1 cellular context compared by ENCODE assay signal in the genomic region with DNA sequence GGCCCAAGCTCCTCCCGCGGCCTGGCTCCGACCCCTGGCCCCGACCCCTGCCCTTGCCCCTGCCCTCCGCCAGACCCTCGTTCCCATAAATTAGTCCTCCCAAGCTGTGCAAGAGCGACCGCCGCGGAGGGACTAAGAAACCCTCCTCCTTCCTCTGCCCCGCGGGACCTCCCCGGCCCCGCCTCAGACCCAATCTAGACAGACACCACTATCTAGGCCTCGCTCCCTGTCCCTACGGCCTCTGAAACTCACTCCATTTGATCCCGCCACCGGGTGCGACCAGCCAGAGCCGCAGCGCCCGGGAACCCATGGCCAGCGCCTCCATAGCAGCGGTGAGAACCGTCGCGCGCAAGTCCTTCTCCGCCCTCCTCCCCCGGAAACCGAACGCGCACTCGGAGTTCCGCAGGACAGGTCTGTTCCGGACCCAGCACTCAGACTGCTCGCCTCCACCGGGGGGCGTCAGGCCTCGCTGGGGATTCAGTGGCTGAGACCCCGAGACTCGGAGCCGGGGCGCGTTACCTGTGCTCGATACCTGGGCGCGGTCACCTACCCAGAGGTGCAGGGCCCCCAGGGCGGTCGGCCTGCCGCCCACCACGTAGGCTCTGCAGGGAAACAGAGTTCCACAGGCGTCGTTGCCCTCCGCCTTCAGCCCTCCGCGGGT.
A peak's percentile ranks its signal among the peaks of the same experiment; 100 is the strongest.
TF ChIP-seq lines count a peak whose summit lies in the region.

A gene (minus strand): TSS at position 331 of the 661 bp plus-strand sequence. CDS start 6 bp downstream, at position 325.

TF ChIP-seq in WTC11, 78 proteins besides CTCF, POLR2A, EP300 and RAD21 (continued from another document and continues in another):
- TF ChIP-seq, protein P1, sequence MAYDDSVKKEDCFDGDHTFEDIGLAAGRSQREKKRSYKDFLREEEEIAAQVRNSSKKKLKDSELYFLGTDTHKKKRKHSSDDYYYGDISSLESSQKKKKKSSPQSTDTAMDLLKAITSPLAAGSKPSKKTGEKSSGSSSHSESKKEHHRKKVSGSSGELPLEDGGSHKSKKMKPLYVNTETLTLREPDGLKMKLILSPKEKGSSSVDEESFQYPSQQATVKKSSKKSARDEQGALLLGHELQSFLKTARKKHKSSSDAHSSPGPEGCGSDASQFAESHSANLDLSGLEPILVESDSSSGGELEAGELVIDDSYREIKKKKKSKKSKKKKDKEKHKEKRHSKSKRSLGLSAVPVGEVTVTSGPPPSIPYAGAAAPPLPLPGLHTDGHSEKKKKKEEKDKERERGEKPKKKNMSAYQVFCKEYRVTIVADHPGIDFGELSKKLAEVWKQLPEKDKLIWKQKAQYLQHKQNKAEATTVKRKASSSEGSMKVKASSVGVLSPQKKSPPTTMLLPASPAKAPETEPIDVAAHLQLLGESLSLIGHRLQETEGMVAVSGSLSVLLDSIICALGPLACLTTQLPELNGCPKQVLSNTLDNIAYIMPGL (CRISPR knock-in tag; IDR thresholded peaks at IDR 0.05), result peak; percentile 98
- TF ChIP-seq ZNF317 (CRISPR knock-in tag; IDR thresholded peaks at IDR 0.05; ENCODE audit: borderline replicate concordance, low read depth), result no peak
- TF ChIP-seq FOXP1 (CRISPR knock-in tag; IDR thresholded peaks at IDR 0.05; ENCODE audit: borderline replicate concordance), result peak; percentile 93
- TF ChIP-seq, protein P2, sequence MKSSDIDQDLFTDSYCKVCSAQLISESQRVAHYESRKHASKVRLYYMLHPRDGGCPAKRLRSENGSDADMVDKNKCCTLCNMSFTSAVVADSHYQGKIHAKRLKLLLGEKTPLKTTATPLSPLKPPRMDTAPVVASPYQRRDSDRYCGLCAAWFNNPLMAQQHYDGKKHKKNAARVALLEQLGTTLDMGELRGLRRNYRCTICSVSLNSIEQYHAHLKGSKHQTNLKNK (CRISPR knock-in tag; IDR thresholded peaks at IDR 0.05), result no peak
- TF ChIP-seq FOXJ3 (CRISPR knock-in tag; IDR thresholded peaks at IDR 0.05; ENCODE audit: borderline replicate concordance), result no peak
- peak; percentile 95 for TF ChIP-seq FOXK1 (CRISPR knock-in tag; IDR thresholded peaks at IDR 0.05)
- TF ChIP-seq PRRX2 (CRISPR knock-in tag; IDR thresholded peaks at IDR 0.05), result no peak
- TF ChIP-seq GABPB1 (CRISPR knock-in tag; IDR thresholded peaks at IDR 0.05), result peak; percentile 85
- TF ChIP-seq, protein P3, sequence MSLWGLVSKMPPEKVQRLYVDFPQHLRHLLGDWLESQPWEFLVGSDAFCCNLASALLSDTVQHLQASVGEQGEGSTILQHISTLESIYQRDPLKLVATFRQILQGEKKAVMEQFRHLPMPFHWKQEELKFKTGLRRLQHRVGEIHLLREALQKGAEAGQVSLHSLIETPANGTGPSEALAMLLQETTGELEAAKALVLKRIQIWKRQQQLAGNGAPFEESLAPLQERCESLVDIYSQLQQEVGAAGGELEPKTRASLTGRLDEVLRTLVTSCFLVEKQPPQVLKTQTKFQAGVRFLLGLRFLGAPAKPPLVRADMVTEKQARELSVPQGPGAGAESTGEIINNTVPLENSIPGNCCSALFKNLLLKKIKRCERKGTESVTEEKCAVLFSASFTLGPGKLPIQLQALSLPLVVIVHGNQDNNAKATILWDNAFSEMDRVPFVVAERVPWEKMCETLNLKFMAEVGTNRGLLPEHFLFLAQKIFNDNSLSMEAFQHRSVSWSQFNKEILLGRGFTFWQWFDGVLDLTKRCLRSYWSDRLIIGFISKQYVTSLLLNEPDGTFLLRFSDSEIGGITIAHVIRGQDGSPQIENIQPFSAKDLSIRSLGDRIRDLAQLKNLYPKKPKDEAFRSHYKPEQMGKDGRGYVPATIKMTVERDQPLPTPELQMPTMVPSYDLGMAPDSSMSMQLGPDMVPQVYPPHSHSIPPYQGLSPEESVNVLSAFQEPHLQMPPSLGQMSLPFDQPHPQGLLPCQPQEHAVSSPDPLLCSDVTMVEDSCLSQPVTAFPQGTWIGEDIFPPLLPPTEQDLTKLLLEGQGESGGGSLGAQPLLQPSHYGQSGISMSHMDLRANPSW (CRISPR knock-in tag; conservative IDR thresholded peaks at IDR 0.05; ENCODE audit: low read depth), result no peak
- TF ChIP-seq ZNF396 (CRISPR knock-in tag; IDR thresholded peaks at IDR 0.05; ENCODE audit: borderline replicate concordance), result no peak
- TF ChIP-seq, protein P4, sequence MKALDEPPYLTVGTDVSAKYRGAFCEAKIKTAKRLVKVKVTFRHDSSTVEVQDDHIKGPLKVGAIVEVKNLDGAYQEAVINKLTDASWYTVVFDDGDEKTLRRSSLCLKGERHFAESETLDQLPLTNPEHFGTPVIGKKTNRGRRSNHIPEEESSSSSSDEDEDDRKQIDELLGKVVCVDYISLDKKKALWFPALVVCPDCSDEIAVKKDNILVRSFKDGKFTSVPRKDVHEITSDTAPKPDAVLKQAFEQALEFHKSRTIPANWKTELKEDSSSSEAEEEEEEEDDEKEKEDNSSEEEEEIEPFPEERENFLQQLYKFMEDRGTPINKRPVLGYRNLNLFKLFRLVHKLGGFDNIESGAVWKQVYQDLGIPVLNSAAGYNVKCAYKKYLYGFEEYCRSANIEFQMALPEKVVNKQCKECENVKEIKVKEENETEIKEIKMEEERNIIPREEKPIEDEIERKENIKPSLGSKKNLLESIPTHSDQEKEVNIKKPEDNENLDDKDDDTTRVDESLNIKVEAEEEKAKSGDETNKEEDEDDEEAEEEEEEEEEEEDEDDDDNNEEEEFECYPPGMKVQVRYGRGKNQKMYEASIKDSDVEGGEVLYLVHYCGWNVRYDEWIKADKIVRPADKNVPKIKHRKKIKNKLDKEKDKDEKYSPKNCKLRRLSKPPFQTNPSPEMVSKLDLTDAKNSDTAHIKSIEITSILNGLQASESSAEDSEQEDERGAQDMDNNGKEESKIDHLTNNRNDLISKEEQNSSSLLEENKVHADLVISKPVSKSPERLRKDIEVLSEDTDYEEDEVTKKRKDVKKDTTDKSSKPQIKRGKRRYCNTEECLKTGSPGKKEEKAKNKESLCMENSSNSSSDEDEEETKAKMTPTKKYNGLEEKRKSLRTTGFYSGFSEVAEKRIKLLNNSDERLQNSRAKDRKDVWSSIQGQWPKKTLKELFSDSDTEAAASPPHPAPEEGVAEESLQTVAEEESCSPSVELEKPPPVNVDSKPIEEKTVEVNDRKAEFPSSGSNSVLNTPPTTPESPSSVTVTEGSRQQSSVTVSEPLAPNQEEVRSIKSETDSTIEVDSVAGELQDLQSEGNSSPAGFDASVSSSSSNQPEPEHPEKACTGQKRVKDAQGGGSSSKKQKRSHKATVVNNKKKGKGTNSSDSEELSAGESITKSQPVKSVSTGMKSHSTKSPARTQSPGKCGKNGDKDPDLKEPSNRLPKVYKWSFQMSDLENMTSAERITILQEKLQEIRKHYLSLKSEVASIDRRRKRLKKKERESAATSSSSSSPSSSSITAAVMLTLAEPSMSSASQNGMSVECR (CRISPR knock-in tag; IDR thresholded peaks at IDR 0.05; ENCODE audit: borderline replicate concordance), result peak; percentile 94
- no peak for TF ChIP-seq NR1H2 (CRISPR knock-in tag; IDR thresholded peaks at IDR 0.05)
- TF ChIP-seq, protein P5, sequence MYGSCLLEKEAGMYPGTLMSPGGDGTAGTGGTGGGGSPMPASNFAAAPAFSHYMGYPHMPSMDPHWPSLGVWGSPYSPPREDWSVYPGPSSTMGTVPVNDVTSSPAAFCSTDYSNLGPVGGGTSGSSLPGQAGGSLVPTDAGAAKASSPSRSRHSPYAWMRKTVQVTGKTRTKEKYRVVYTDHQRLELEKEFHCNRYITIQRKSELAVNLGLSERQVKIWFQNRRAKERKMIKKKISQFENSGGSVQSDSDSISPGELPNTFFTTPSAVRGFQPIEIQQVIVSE (CRISPR knock-in tag; IDR thresholded peaks at IDR 0.05; ENCODE audit: borderline replicate concordance), result no peak
- TF ChIP-seq RELA (CRISPR knock-in tag; IDR thresholded peaks at IDR 0.05; ENCODE audit: borderline replicate concordance), result peak; percentile 65; the same call in 1 of the 2 replicates
- TF ChIP-seq, protein P6, sequence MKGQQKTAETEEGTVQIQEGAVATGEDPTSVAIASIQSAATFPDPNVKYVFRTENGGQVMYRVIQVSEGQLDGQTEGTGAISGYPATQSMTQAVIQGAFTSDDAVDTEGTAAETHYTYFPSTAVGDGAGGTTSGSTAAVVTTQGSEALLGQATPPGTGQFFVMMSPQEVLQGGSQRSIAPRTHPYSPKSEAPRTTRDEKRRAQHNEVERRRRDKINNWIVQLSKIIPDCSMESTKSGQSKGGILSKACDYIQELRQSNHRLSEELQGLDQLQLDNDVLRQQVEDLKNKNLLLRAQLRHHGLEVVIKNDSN (CRISPR knock-in tag; IDR thresholded peaks at IDR 0.05), result peak; percentile 61; the same call in 1 of the 2 replicates
- no peak; the same call in 1 of the 2 replicates for TF ChIP-seq ZNF121 (CRISPR knock-in tag; IDR thresholded peaks at IDR 0.05)
- no peak for TF ChIP-seq NFE2L1 (CRISPR knock-in tag; IDR thresholded peaks at IDR 0.05)
- TF ChIP-seq KAT7 (CRISPR knock-in tag; IDR thresholded peaks at IDR 0.05; ENCODE audit: borderline replicate concordance), result peak; percentile 92; the same call in 1 of the 2 replicates
- TF ChIP-seq ZNF219 (CRISPR knock-in tag; IDR thresholded peaks at IDR 0.05; ENCODE audit: borderline replicate concordance), result peak; percentile 85; the same call in 1 of the 2 replicates
- peak; percentile 24; the same call in 1 of the 2 replicates for TF ChIP-seq ZNF423 (CRISPR knock-in tag; IDR thresholded peaks at IDR 0.05)
- no peak for TF ChIP-seq MXD4 (CRISPR knock-in tag; IDR thresholded peaks at IDR 0.05; ENCODE audit: borderline replicate concordance)
- TF ChIP-seq, protein P7, sequence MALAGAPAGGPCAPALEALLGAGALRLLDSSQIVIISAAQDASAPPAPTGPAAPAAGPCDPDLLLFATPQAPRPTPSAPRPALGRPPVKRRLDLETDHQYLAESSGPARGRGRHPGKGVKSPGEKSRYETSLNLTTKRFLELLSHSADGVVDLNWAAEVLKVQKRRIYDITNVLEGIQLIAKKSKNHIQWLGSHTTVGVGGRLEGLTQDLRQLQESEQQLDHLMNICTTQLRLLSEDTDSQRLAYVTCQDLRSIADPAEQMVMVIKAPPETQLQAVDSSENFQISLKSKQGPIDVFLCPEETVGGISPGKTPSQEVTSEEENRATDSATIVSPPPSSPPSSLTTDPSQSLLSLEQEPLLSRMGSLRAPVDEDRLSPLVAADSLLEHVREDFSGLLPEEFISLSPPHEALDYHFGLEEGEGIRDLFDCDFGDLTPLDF (CRISPR knock-in tag; IDR thresholded peaks at IDR 0.05), result 0 out of 2 replicates have a peak, but pooled peaks have one; percentile 67
- no peak for TF ChIP-seq OVOL2 (CRISPR knock-in tag; IDR thresholded peaks at IDR 0.05; ENCODE audit: borderline replicate concordance)
- TF ChIP-seq IRF2 (CRISPR knock-in tag; IDR thresholded peaks at IDR 0.05; ENCODE audit: borderline replicate concordance, low read depth), result 0 out of 2 replicates have a peak, but pooled peaks have one; percentile 77
- TF ChIP-seq, protein P8, sequence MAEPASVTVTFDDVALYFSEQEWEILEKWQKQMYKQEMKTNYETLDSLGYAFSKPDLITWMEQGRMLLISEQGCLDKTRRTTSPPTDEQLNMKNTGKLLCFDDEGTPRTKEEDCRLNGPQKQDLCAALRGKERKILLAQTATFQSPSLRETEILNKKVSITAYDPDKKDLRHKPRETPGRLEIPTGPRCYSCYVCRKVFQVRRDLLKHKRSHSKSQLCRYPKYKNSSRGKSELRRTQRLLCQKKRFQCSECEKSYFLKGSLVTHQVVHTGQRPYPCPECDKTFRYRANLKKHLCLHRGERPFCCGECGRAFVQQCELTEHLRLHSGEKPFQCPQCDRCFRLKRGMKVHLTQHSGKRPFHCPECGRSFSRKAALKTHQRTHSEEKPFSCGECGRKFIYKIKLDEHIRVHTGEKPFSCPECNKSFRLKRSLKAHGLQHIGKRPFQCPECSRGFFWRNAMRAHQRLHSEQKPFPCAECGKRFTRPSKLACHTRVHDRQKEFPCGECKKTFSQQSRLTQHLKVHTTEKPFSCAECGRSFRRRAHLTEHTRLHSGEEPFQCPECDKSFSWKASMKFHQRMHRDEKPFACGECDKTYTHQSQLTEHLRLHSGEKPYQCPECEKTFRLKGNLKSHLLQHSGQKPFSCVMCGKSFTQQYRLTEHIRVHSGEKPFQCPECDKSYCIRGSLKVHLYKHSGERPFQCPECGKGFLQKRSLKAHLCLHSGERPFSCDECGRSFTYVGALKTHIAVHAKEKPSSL (CRISPR knock-in tag; conservative IDR thresholded peaks at IDR 0.05), result no peak
- peak; percentile 81 for TF ChIP-seq NR2C2 (CRISPR knock-in tag; IDR thresholded peaks at IDR 0.05)
- TF ChIP-seq ESRRA (CRISPR knock-in tag; IDR thresholded peaks at IDR 0.05; ENCODE audit: borderline replicate concordance), result 0 out of 2 replicates have a peak, but pooled peaks have one; percentile 62
- no peak for TF ChIP-seq SOX15 (CRISPR knock-in tag; IDR thresholded peaks at IDR 0.05)
- TF ChIP-seq JUN (CRISPR knock-in tag; IDR thresholded peaks at IDR 0.05), result peak; percentile 89
- TF ChIP-seq, protein P9, sequence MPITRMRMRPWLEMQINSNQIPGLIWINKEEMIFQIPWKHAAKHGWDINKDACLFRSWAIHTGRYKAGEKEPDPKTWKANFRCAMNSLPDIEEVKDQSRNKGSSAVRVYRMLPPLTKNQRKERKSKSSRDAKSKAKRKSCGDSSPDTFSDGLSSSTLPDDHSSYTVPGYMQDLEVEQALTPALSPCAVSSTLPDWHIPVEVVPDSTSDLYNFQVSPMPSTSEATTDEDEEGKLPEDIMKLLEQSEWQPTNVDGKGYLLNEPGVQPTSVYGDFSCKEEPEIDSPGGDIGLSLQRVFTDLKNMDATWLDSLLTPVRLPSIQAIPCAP (CRISPR knock-in tag; IDR thresholded peaks at IDR 0.05), result 0 out of 2 replicates have a peak, but pooled peaks have one; percentile 55
- TF ChIP-seq, protein P10, sequence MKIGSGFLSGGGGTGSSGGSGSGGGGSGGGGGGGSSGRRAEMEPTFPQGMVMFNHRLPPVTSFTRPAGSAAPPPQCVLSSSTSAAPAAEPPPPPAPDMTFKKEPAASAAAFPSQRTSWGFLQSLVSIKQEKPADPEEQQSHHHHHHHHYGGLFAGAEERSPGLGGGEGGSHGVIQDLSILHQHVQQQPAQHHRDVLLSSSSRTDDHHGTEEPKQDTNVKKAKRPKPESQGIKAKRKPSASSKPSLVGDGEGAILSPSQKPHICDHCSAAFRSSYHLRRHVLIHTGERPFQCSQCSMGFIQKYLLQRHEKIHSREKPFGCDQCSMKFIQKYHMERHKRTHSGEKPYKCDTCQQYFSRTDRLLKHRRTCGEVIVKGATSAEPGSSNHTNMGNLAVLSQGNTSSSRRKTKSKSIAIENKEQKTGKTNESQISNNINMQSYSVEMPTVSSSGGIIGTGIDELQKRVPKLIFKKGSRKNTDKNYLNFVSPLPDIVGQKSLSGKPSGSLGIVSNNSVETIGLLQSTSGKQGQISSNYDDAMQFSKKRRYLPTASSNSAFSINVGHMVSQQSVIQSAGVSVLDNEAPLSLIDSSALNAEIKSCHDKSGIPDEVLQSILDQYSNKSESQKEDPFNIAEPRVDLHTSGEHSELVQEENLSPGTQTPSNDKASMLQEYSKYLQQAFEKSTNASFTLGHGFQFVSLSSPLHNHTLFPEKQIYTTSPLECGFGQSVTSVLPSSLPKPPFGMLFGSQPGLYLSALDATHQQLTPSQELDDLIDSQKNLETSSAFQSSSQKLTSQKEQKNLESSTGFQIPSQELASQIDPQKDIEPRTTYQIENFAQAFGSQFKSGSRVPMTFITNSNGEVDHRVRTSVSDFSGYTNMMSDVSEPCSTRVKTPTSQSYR (CRISPR knock-in tag; IDR thresholded peaks at IDR 0.05), result peak; percentile 73
- peak; percentile 89 for TF ChIP-seq SP1 (CRISPR knock-in tag; conservative IDR thresholded peaks at IDR 0.05)
- TF ChIP-seq ETV6 (CRISPR knock-in tag; IDR thresholded peaks at IDR 0.05), result peak; percentile 79
- TF ChIP-seq, protein P11, sequence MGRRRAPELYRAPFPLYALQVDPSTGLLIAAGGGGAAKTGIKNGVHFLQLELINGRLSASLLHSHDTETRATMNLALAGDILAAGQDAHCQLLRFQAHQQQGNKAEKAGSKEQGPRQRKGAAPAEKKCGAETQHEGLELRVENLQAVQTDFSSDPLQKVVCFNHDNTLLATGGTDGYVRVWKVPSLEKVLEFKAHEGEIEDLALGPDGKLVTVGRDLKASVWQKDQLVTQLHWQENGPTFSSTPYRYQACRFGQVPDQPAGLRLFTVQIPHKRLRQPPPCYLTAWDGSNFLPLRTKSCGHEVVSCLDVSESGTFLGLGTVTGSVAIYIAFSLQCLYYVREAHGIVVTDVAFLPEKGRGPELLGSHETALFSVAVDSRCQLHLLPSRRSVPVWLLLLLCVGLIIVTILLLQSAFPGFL (CRISPR knock-in tag; IDR thresholded peaks at IDR 0.05; ENCODE audit: borderline replicate concordance), result 0 out of 2 replicates have a peak, but pooled peaks have one; percentile 62
